1 cellular context compared by ENCODE assay signal in genomic region chr7:3157541-3158287, GRCh38.
TF ChIP-seq lines count a peak whose summit lies in the region.

No MANE protein-coding gene starts in this region.

TF ChIP-seq in IMR-90, 13 proteins besides CTCF, POLR2A, EP300 and RAD21 (continued from another document):
- TF ChIP-seq BHLHE40 (IDR thresholded peaks at IDR 0.05; ENCODE audit: low read depth, low read length) (no peak), FOS (IDR thresholded peaks at IDR 0.05; ENCODE audit: low read depth, low read length) (no peak)
